Comparison of ENCODE assay signal across 8 cellular contexts in the genomic region with DNA sequence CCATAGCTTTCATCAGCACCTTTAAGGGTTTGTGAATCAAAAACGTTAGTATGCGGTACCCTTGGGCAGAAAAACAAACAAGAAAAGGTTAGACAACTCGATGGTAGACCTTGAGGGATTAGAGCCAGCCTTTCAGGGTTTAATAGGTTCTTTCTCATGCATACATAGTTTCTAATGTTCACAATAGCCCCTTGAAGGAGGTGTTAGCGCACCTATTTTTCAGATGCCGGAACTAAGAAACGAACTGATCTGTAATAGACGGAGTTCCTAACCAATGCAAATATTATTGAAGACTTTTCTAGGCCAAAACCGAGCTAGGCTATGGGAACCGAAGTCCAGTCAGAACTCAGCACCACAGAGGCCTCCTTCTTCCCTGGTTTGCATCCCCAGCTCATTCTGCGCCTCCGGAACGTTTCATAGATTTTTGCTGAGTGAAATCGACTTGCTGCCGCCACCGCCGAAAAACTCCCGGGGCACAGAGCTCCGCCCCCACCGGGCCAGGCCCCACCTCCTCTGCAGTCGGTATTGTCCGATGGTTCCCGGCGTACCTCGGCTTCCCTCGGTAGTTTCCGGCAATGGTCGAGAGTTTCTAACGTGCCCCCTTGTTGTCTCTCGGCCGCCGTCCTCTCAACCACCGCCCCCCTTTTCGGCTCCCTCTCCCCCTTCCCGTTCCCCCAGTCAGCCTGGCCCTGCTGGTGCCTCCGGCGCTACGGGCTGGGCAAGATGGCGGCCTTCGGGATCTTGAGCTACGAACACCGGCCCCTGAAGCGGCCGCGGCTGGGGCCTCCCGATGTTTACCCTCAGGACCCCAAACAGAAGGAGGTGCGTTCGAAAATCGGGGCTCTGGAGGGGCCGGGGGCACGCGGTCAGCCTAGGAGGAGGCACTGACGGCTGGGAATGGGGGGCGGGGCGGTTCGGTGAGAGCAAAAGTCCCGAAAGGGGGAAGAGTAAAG. TPM values are rescaled to one million over a fixed set of nuclear protein-coding genes. Genes with fewer than 3 reads are reported as not detected.
DNase-seq lines count a peak whose midpoint lies in the region; ATAC-seq and TF ChIP-seq lines count a peak whose summit lies in the region.

A gene (plus strand): TSS at position 565 of the 953 bp plus-strand sequence. CDS start 159 bp downstream, at position 724.

- peak within 1 kb of the TSS; percentile 91 to 98 (median 96) for H3K27ac Mint-ChIP-seq in IgD-negative memory B cell

- peaks cover 0 to 6% (median 6%) of the 10 kb centered on the region in 3 donors for H3K4me1 Mint-ChIP-seq in IgD-negative memory B cell

- WGBS in esophagus squamous epithelium, 2 donors, result 5 to 32% methylated on average over 13 to 34 of the region's 56 CpGs

- BruUV-seq in Panc1 (replicated peaks; lab: Mats Ljungman, UMichigan), result no TSS peak

- POLR2A ChIA-PET in Panc1 (lab: Charles Lee), result interaction anchor here (0.6 kb wide), 1 partner anchor 64 kb away, joined by 3 read pairs; no protein-coding TSS in a partner anchor

- intact Hi-C loops in Panc1 (cut with micrococcal nuclease; ENCODE audit: unreplicated experiment), result no loop called here
- intact Hi-C loops in esophagus squamous epithelium (cut with DNase I), result no loop called here

- H3K9me3 ChIP-seq in Panc1 (ENCODE audit: control insufficient read depth, insufficient read depth, low read depth, low read length) (no peaks in the 10 kb centered on the region), esophagus squamous epithelium (no peaks in the 10 kb centered on the region)

- no peaks in the 10 kb centered on the region for H3K9me3 Mint-ChIP-seq in IgD-negative memory B cell

- peak within 1 kb of the TSS; percentile 85 to 96 (median 94) for H3K4me3 Mint-ChIP-seq in IgD-negative memory B cell

- DNase-seq in DMS153 (lab: John Stamatoyannopoulos, UW), result peak; percentile 10
- no peak for DNase-seq in Panc1 (ENCODE audit: low read depth, low spot score)
- peak; percentile 64 for DNase-seq in activated T-helper 1 cell treated with Interleukin-2 at 50 U/mL for 16 hours (ENCODE audit: low read depth)
- DNase-seq in esophagus squamous epithelium (lab: John Stamatoyannopoulos, UW), result peak; percentile 22
- peak; percentile 85 for DNase-seq in myocyte (ENCODE audit: low read depth)
- DNase-seq in stimulated activated CD8-positive, alpha-beta memory T cell treated with anti-CD3 and anti-CD28 coated beads, Interleukin-7, amount 100 ng/mL, for 4 hours (ENCODE audit: low read depth in 2 of 2), result peak; percentile 52 to 71

- no peaks in the 10 kb centered on the region; the same call in 1 of the 2 replicates for H3K36me3 ChIP-seq in Panc1 (ENCODE audit: control insufficient read depth, insufficient read depth, low read length)
- peaks cover 0 to 30% (median 0%) of the 10 kb centered on the region in 3 donors for H3K36me3 ChIP-seq in esophagus squamous epithelium

- H3K4me3 ChIP-seq in Panc1 (ENCODE audit: low read depth in 2 of 2, low read length in 2 of 2) (peak within 1 kb of the TSS; percentile 75 to 81), esophagus squamous epithelium (peak within 1 kb of the TSS; percentile 55 to 77 (median 70))

- H3K4me1 ChIP-seq in Panc1 (ENCODE audit: control insufficient read depth, insufficient read depth, low read length) (peaks cover 5% of the 10 kb centered on the region), esophagus squamous epithelium (peaks cover 0 to 19% (median 4%) of the 10 kb centered on the region in 3 donors)

- TF ChIP-seq CTCF in Panc1 (IDR thresholded peaks at IDR 0.05) (no peak), esophagus squamous epithelium (IDR thresholded peaks at IDR 0.05) (no peak)

- peak within 1 kb of the TSS; percentile 81 for H3K27ac ChIP-seq in Panc1 (ENCODE audit: low read length)
- H3K27ac ChIP-seq in esophagus squamous epithelium, result peak within 1 kb of the TSS; percentile 83 to 94 (median 88)

- in situ Hi-C loops in Panc1 (cut with HindIII; ENCODE audit: low pct_unique_long_range_greater_than_20kb, low sequenced_read_pairs), result no loop called here

- no peaks in the 10 kb centered on the region for H3K27me3 ChIP-seq in Panc1 (ENCODE audit: control insufficient read depth, insufficient read depth, low read length)
- H3K27me3 ChIP-seq in esophagus squamous epithelium, result no peaks in the 10 kb centered on the region

- TF ChIP-seq POLR2A in esophagus squamous epithelium (IDR thresholded peaks at IDR 0.05), result peak in 1 of 4 donors; percentile 44

- ATAC-seq in GM21528 (IDR thresholded peaks at IDR 0.05; ENCODE audit: low FRiP score, unreplicated experiment), result peak; percentile 90
- peak; percentile 99 for ATAC-seq in Panc1

- H3K36me3 Mint-ChIP-seq in IgD-negative memory B cell, result peaks cover 4% of the 10 kb centered on the region

- CTCF ChIA-PET in Panc1 (lab: Charles Lee), result no interaction called here

- H3K27me3 Mint-ChIP-seq in IgD-negative memory B cell, result peaks cover 1% of the 10 kb centered on the region

RNA-seq across cellular contexts. Expression of the gene that starts here (rescaled TPM):
- 13.1 TPM for polyA plus RNA-seq in IgD-negative memory B cell
- total RNA-seq in Panc1 (2021; ENCODE audit: unreplicated experiment) (42.0 TPM), esophagus squamous epithelium (10 to 100 TPM; 19.9 to 34.0 (median 24.3) TPM), myocyte (15.6 and 21.3 TPM in 2 replicates)
- 35.5 TPM for polyA plus RNA-seq in Panc1 (2012; ENCODE audit: insufficient read length)
- polyA plus RNA-seq in myocyte (2012), result 21.6 TPM
